In the genomic region with DNA sequence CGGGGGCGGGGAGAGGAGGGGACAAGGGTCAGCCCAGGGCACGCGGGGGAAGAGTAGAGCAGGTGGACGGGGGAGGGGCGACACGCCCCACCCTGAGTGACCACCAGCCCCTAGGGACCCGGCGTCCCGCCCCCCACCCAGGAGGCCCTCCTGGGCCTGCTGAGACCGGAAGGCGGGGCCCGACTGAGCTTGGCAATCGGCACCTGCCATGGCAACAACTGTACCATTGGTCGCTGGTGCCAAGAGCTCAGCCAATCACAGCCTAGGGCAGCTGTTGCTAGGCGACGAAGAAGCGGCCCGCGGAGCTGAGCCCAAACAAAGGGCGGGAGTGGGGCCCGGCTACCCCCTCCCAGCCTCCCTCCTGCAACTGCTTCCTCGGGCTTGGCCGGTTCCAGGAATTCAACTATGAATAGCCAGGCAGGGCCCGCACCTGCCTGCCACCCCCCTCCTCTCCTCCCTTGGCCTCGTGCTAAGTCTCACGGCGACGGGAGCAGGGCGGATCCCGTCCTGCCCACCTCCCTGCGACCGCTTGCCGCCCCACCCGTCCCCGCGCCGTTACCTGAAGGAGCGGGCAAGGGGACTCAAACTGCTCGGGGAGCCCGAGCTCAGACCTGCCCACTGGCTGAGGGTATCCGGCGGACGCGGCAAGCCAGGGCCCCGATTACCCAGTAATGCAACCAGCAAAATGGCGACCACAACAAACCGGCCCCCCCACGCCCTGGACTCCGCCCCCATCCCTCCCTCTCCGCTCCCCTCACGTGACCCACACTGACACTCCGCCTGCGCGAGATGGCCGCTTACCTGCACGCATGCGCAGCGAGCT, we compare ENCODE assay signal across 1 cellular context.
TF ChIP-seq lines count a peak whose summit lies in the region.

A gene (minus strand): TSS at position 699 of the 823 bp plus-strand sequence. CDS start 2,295 bp downstream, outside the sequence.

TF ChIP-seq in K562, 482 proteins besides CTCF, POLR2A, EP300 and RAD21 (continued from another document and continues in another):
- TF ChIP-seq, protein P1, sequence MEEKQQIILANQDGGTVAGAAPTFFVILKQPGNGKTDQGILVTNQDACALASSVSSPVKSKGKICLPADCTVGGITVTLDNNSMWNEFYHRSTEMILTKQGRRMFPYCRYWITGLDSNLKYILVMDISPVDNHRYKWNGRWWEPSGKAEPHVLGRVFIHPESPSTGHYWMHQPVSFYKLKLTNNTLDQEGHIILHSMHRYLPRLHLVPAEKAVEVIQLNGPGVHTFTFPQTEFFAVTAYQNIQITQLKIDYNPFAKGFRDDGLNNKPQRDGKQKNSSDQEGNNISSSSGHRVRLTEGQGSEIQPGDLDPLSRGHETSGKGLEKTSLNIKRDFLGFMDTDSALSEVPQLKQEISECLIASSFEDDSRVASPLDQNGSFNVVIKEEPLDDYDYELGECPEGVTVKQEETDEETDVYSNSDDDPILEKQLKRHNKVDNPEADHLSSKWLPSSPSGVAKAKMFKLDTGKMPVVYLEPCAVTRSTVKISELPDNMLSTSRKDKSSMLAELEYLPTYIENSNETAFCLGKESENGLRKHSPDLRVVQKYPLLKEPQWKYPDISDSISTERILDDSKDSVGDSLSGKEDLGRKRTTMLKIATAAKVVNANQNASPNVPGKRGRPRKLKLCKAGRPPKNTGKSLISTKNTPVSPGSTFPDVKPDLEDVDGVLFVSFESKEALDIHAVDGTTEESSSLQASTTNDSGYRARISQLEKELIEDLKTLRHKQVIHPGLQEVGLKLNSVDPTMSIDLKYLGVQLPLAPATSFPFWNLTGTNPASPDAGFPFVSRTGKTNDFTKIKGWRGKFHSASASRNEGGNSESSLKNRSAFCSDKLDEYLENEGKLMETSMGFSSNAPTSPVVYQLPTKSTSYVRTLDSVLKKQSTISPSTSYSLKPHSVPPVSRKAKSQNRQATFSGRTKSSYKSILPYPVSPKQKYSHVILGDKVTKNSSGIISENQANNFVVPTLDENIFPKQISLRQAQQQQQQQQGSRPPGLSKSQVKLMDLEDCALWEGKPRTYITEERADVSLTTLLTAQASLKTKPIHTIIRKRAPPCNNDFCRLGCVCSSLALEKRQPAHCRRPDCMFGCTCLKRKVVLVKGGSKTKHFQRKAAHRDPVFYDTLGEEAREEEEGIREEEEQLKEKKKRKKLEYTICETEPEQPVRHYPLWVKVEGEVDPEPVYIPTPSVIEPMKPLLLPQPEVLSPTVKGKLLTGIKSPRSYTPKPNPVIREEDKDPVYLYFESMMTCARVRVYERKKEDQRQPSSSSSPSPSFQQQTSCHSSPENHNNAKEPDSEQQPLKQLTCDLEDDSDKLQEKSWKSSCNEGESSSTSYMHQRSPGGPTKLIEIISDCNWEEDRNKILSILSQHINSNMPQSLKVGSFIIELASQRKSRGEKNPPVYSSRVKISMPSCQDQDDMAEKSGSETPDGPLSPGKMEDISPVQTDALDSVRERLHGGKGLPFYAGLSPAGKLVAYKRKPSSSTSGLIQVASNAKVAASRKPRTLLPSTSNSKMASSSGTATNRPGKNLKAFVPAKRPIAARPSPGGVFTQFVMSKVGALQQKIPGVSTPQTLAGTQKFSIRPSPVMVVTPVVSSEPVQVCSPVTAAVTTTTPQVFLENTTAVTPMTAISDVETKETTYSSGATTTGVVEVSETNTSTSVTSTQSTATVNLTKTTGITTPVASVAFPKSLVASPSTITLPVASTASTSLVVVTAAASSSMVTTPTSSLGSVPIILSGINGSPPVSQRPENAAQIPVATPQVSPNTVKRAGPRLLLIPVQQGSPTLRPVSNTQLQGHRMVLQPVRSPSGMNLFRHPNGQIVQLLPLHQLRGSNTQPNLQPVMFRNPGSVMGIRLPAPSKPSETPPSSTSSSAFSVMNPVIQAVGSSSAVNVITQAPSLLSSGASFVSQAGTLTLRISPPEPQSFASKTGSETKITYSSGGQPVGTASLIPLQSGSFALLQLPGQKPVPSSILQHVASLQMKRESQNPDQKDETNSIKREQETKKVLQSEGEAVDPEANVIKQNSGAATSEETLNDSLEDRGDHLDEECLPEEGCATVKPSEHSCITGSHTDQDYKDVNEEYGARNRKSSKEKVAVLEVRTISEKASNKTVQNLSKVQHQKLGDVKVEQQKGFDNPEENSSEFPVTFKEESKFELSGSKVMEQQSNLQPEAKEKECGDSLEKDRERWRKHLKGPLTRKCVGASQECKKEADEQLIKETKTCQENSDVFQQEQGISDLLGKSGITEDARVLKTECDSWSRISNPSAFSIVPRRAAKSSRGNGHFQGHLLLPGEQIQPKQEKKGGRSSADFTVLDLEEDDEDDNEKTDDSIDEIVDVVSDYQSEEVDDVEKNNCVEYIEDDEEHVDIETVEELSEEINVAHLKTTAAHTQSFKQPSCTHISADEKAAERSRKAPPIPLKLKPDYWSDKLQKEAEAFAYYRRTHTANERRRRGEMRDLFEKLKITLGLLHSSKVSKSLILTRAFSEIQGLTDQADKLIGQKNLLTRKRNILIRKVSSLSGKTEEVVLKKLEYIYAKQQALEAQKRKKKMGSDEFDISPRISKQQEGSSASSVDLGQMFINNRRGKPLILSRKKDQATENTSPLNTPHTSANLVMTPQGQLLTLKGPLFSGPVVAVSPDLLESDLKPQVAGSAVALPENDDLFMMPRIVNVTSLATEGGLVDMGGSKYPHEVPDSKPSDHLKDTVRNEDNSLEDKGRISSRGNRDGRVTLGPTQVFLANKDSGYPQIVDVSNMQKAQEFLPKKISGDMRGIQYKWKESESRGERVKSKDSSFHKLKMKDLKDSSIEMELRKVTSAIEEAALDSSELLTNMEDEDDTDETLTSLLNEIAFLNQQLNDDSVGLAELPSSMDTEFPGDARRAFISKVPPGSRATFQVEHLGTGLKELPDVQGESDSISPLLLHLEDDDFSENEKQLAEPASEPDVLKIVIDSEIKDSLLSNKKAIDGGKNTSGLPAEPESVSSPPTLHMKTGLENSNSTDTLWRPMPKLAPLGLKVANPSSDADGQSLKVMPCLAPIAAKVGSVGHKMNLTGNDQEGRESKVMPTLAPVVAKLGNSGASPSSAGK (IDR thresholded peaks at IDR 0.05): peak; percentile 92
- TF ChIP-seq TAF1 (IDR thresholded peaks at IDR 0.05; ENCODE audit: control insufficient read depth, extremely low read depth, insufficient read depth, low read length, severe bottlenecking) (peak; percentile 22), STAT5A (IDR thresholded peaks at IDR 0.05; ENCODE audit: borderline replicate concordance, low read length) (peak; percentile 73), ZNF274 (IDR thresholded peaks at IDR 0.05; ENCODE audit: borderline replicate concordance, low read depth, low read length) (no peak), MTA3 (IDR thresholded peaks at IDR 0.05; ENCODE audit: borderline replicate concordance) (no peak; the same call in 1 of the 2 replicates), NR4A1 (CRISPR knock-in tag; IDR thresholded peaks at IDR 0.05) (no peak), NR4A1 (tag; IDR thresholded peaks at IDR 0.05) (0 out of 2 replicates have a peak, but pooled peaks have one; percentile 24), HDAC2 (IDR thresholded peaks at IDR 0.05) (peak; percentile 86), TOE1 (IDR thresholded peaks at IDR 0.05; ENCODE audit: borderline replicate concordance) (peak; percentile 98), TOE1 (CRISPR knock-in tag; IDR thresholded peaks at IDR 0.05; ENCODE audit: borderline replicate concordance, low read depth) (no peak), RBBP5 (IDR thresholded peaks at IDR 0.05; ENCODE audit: borderline replicate concordance, insufficient read depth, low read length, poor library complexity, severe bottlenecking) (peak; percentile 65), HDAC8 (tag; IDR thresholded peaks at IDR 0.05) (0 out of 2 replicates have a peak, but pooled peaks have one; percentile 45), NFYB (IDR thresholded peaks at IDR 0.05; ENCODE audit: extremely low read depth, insufficient read length) (peak; percentile 96), GABPA (tag; conservative IDR thresholded peaks at IDR 0.05; ENCODE audit: low read depth) (peak; percentile 65), POLR3A (IDR thresholded peaks at IDR 0.05; ENCODE audit: borderline replicate concordance, extremely low read depth, insufficient read depth, insufficient read length) (no peak), EGR1 (conservative IDR thresholded peaks at IDR 0.05) (peak; percentile 70), KLF13 (tag; IDR thresholded peaks at IDR 0.05; ENCODE audit: borderline replicate concordance, low read depth) (peak; percentile 72; the same call in 1 of the 2 replicates), NCOR1 (IDR thresholded peaks at IDR 0.05) (peak; percentile 42), MXI1 (IDR thresholded peaks at IDR 0.05; ENCODE audit: low read depth, low read length) (peak; percentile 92), ZFX (CRISPR knock-in tag; IDR thresholded peaks at IDR 0.05) (peak; percentile 89), KLF1 (tag; IDR thresholded peaks at IDR 0.05) (0 out of 2 replicates have a peak, but pooled peaks have one; percentile 66), PHF8 (IDR thresholded peaks at IDR 0.05; ENCODE audit: borderline replicate concordance, low read length) (peak; percentile 54), RFX7 (CRISPR knock-in tag; IDR thresholded peaks at IDR 0.05) (no peak), HDAC1 (IDR thresholded peaks at IDR 0.05) (peak in 1 of 2 experiments; percentile 97; a peak in 2 of 4 replicates)
- TF ChIP-seq, protein P2, sequence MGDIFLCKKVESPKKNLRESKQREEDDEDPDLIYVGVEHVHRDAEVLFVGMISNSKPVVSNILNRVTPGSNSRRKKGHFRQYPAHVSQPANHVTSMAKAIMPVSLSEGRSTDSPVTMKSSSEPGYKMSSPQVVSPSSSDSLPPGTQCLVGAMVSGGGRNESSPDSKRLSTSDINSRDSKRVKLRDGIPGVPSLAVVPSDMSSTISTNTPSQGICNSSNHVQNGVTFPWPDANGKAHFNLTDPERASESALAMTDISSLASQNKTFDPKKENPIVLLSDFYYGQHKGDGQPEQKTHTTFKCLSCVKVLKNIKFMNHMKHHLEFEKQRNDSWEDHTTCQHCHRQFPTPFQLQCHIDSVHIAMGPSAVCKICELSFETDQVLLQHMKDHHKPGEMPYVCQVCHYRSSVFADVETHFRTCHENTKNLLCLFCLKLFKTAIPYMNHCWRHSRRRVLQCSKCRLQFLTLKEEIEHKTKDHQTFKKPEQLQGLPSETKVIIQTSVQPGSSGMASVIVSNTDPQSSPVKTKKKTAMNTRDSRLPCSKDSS (IDR thresholded peaks at IDR 0.05; ENCODE audit: low read depth, partially characterized antibody): no peak
- TF ChIP-seq, protein P3, sequence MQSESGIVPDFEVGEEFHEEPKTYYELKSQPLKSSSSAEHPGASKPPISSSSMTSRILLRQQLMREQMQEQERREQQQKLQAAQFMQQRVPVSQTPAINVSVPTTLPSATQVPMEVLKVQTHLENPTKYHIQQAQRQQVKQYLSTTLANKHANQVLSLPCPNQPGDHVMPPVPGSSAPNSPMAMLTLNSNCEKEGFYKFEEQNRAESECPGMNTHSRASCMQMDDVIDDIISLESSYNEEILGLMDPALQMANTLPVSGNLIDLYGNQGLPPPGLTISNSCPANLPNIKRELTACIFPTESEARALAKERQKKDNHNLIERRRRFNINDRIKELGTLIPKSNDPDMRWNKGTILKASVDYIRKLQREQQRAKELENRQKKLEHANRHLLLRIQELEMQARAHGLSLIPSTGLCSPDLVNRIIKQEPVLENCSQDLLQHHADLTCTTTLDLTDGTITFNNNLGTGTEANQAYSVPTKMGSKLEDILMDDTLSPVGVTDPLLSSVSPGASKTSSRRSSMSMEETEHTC (IDR thresholded peaks at IDR 0.05): peak; percentile 33; the same call in 1 of the 2 replicates
- TF ChIP-seq, protein P4, sequence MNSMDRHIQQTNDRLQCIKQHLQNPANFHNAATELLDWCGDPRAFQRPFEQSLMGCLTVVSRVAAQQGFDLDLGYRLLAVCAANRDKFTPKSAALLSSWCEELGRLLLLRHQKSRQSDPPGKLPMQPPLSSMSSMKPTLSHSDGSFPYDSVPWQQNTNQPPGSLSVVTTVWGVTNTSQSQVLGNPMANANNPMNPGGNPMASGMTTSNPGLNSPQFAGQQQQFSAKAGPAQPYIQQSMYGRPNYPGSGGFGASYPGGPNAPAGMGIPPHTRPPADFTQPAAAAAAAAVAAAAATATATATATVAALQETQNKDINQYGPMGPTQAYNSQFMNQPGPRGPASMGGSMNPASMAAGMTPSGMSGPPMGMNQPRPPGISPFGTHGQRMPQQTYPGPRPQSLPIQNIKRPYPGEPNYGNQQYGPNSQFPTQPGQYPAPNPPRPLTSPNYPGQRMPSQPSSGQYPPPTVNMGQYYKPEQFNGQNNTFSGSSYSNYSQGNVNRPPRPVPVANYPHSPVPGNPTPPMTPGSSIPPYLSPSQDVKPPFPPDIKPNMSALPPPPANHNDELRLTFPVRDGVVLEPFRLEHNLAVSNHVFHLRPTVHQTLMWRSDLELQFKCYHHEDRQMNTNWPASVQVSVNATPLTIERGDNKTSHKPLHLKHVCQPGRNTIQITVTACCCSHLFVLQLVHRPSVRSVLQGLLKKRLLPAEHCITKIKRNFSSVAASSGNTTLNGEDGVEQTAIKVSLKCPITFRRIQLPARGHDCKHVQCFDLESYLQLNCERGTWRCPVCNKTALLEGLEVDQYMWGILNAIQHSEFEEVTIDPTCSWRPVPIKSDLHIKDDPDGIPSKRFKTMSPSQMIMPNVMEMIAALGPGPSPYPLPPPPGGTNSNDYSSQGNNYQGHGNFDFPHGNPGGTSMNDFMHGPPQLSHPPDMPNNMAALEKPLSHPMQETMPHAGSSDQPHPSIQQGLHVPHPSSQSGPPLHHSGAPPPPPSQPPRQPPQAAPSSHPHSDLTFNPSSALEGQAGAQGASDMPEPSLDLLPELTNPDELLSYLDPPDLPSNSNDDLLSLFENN (IDR thresholded peaks at IDR 0.05; ENCODE audit: low read depth in 2 of 2, low read length in 2 of 2): no peak
- TF ChIP-seq, protein P5, sequence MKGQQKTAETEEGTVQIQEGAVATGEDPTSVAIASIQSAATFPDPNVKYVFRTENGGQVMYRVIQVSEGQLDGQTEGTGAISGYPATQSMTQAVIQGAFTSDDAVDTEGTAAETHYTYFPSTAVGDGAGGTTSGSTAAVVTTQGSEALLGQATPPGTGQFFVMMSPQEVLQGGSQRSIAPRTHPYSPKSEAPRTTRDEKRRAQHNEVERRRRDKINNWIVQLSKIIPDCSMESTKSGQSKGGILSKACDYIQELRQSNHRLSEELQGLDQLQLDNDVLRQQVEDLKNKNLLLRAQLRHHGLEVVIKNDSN (CRISPR knock-in tag; IDR thresholded peaks at IDR 0.05): peak; percentile 100
- TF ChIP-seq, protein P6, sequence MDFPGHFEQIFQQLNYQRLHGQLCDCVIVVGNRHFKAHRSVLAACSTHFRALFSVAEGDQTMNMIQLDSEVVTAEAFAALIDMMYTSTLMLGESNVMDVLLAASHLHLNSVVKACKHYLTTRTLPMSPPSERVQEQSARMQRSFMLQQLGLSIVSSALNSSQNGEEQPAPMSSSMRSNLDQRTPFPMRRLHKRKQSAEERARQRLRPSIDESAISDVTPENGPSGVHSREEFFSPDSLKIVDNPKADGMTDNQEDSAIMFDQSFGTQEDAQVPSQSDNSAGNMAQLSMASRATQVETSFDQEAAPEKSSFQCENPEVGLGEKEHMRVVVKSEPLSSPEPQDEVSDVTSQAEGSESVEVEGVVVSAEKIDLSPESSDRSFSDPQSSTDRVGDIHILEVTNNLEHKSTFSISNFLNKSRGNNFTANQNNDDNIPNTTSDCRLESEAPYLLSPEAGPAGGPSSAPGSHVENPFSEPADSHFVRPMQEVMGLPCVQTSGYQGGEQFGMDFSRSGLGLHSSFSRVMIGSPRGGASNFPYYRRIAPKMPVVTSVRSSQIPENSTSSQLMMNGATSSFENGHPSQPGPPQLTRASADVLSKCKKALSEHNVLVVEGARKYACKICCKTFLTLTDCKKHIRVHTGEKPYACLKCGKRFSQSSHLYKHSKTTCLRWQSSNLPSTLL (IDR thresholded peaks at IDR 0.05): no peak
- TF ChIP-seq, protein P7, sequence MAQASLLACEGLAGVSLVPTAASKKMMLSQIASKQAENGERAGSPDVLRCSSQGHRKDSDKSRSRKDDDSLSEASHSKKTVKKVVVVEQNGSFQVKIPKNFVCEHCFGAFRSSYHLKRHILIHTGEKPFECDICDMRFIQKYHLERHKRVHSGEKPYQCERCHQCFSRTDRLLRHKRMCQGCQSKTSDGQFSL (CRISPR knock-in tag; IDR thresholded peaks at IDR 0.05): peak; percentile 95
- TF ChIP-seq, protein P7 (tag; IDR thresholded peaks at IDR 0.05): peak in 1 of 2 experiments; percentile 68; a peak in 1 of 4 replicates
